ENCODE assay signal across 33 cellular contexts in the genomic region with DNA sequence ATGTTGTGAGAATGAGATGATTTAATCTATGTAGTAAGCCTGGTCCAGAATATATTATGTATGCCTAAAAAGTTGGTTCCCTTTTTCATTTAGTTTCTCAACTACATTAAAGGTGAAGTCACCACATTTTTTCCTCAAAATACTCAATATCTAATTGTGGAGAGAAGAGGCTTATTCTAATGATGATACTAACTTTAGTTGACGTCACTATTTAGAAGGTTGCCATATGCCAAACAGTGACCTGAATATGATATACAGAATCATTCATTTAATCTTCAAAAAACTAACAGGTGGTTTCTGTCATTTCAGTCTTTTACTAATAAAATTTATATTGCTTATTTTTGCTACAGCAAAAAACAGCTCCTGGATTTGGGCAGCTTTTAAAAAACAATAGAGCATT.
DNase-seq lines count a peak whose midpoint lies in the region; ATAC-seq, FAIRE-seq and TF ChIP-seq lines count a peak whose summit lies in the region.
"Had no signal": no experiment of that assay in that cellular context is flagged by ENCODE, and none has a peak within 500 bp of the region (broad histone marks: within the 10 kb centered on the region; RNA-seq: fewer than 3 reads in every experiment).

No MANE protein-coding gene starts in this region.

- no peak overlapping the region for H3K4me2 ChIP-seq in HepG2 (ENCODE audit: low read depth, low read length)
- no peak overlapping the region for H3K4me2 ChIP-seq in GM12878 (ENCODE audit: control insufficient read depth, insufficient read depth)
- H3K4me2 ChIP-seq: A549; BLaER1; BLaER1 treated with 17β-estradiol and CSF1 and Interleukin-3, amounts not matched to agents 10 nM and 100 nM had no signal

- H3K9me3 ChIP-seq in HepG2 (ENCODE audit: low read length) (no peaks in the 10 kb centered on the region), right lobe of liver (no peaks in the 10 kb centered on the region), HEK293 (ENCODE audit: control insufficient read depth, insufficient read depth, low read depth, low read length) (no peaks in the 10 kb centered on the region), GM12878 (replicated peaks; ENCODE audit: control insufficient read depth, insufficient read depth, low read length) (no peaks in the 10 kb centered on the region), testis (no peaks in the 10 kb centered on the region)
- H3K9me3 ChIP-seq: A549, BE2C, Caco-2 had no signal

- H3K79me2 ChIP-seq in HepG2 (ENCODE audit: insufficient read depth, low read length): no peaks in the 10 kb centered on the region
- H3K79me2 ChIP-seq in GM12878 (ENCODE audit: control insufficient read depth, insufficient read depth, low read length): no peaks in the 10 kb centered on the region

- TF ChIP-seq CTCF in HepG2 (CRISPR knock-in tag; IDR thresholded peaks at IDR 0.05) (no peak), right lobe of liver (IDR thresholded peaks at IDR 0.05) (no peak), HEK293 (tag by site-specific recombination; IDR thresholded peaks at IDR 0.05) (no peak), GM12878 (IDR thresholded peaks at IDR 0.05 in 2 of 3, conservative IDR thresholded peaks at IDR 0.05 in 1 of 3; ENCODE audit: control insufficient read depth in 2 of 3, extremely low read depth in 1 of 3, insufficient read depth in 1 of 3, low read depth in 3 of 3, low read length in 3 of 3) (no peak), testis (IDR thresholded peaks at IDR 0.05) (no peak)

- H3K9ac ChIP-seq in HepG2 (ENCODE audit: insufficient read depth, low read depth, low read length): no peak overlapping the region
- no peak overlapping the region for H3K9ac ChIP-seq in GM12878 (ENCODE audit: control insufficient read depth, insufficient read depth, low read length)
- H3K9ac ChIP-seq: BLaER1; BLaER1 treated with 17β-estradiol and CSF1 and Interleukin-3, amounts not matched to agents 10 nM and 100 nM had no signal

- H3K27ac ChIP-seq in HepG2 (ENCODE audit: extremely low read length, insufficient read depth, low read length) (no peak overlapping the region), right lobe of liver (no peak overlapping the region), HEK293 (ENCODE audit: extremely low read depth, low read depth, low read length) (no peak overlapping the region), GM12878 (ENCODE audit: control insufficient read depth, insufficient read depth) (no peak overlapping the region), testis (no peak overlapping the region)
- H3K27ac ChIP-seq: 22Rv1; A549; BLaER1; BLaER1 treated with 17β-estradiol and CSF1 and Interleukin-3, amounts not matched to agents 10 nM and 100 nM; C4-2B had no signal

- intact Hi-C loops in HepG2 (cut with micrococcal nuclease; ENCODE audit: unreplicated experiment) (no loop called here), right lobe of liver (cut with DNase I) (no loop called here), GM12878 (cut with micrococcal nuclease; ENCODE audit: unreplicated experiment) (no loop called here), testis (cut with DNase I; ENCODE audit: low total_unique reads) (no loop called here)

- POLR2A ChIA-PET in HepG2 (lab: Yijun Ruan, JAX) (no interaction called here), HEK293 (lab: Yijun Ruan, JAX) (no interaction called here), GM12878 (lab: Charles Lee) (no interaction called here)

- TF ChIP-seq RAD21 in HepG2 (CRISPR knock-in tag; IDR thresholded peaks at IDR 0.05) (no peak), GM12878 (IDR thresholded peaks at IDR 0.05; ENCODE audit: insufficient read depth, low read depth, low read length) (no peak)

- SMC1A ChIA-PET in GM12878 (lab: Charles Lee; ENCODE audit: uncharacterized antibody, unreplicated experiment): interaction anchor here (0.9 to 1.3 kb wide), 4 partner anchors 8 to 21 kb away, joined by 3 to 5 read pairs (median 4); no protein-coding TSS in a partner anchor

- DNase-seq in HepG2 (ENCODE audit: low spot score) (no peak), right lobe of liver (no peak), GM12878 (ENCODE audit: low read depth, low spot score) (no peak), testis (no peak)
- DNase-seq: 8988T; ACHN; AML-193; BE2C; C1 segment of cervical spinal cord; Caco-2; Calu3; CD4-positive, alpha-beta memory T cell; CD4-positive, alpha-beta T cell; CD4-positive, CD25-positive, alpha-beta regulatory T cell; CD8-positive, alpha-beta memory T cell; CD8-positive, alpha-beta T cell; COR-L47; DMS 273 treated with DMSO at 0.1 percent for 48 hours; DMS153; DMS53; DMS79; DMS79 treated with DMSO at 0.1 percent for 48 hours; DND-41; EL had no signal

- no peak for ATAC-seq in HepG2
- no peak for ATAC-seq in right lobe of liver
- ATAC-seq in GM12878: no peak
- no peak for ATAC-seq in GM18519 (IDR thresholded peaks at IDR 0.05; ENCODE audit: low FRiP score, unreplicated experiment)
- ATAC-seq: A549; CD8-positive, alpha-beta T cell had no signal

- RAD21 ChIA-PET in GM12878 (lab: Charles Lee; ENCODE audit: unreplicated experiment): interaction anchor here (0.8 kb wide), 1 partner anchor 350 kb away, joined by 3 read pairs; no protein-coding TSS in a partner anchor

- no peak overlapping the region for H3K4me3 ChIP-seq in HepG2 (replicated peaks in 1 of 3; ENCODE audit: insufficient read depth in 1 of 3, low read depth in 2 of 3, low read length in 3 of 3)
- no peak overlapping the region for H3K4me3 ChIP-seq in right lobe of liver
- H3K4me3 ChIP-seq in HEK293 (ENCODE audit: low read depth, low read length): no peak overlapping the region
- H3K4me3 ChIP-seq in GM12878: no peak overlapping the region
- H3K4me3 ChIP-seq in testis: no peak overlapping the region
- H3K4me3 ChIP-seq: A549; BLaER1; BLaER1 treated with 17β-estradiol and CSF1 and Interleukin-3, amounts not matched to agents 10 nM and 100 nM had no signal

- in situ Hi-C loops in HepG2 (cut with HindIII; ENCODE audit: extremely low pct_ligation_motif_present, low pct_unique_long_range_greater_than_20kb) (no loop called here), GM12878 (cut with MboI) (no loop called here)

- H3K27me3 ChIP-seq in HepG2 (ENCODE audit: control insufficient read depth in 1 of 2, insufficient read depth in 2 of 2, low read length in 2 of 2) (no peaks in the 10 kb centered on the region), right lobe of liver (no peaks in the 10 kb centered on the region), GM12878 (replicated peaks in 1 of 2; ENCODE audit: control insufficient read depth in 2 of 2, insufficient read depth in 2 of 2, low read length in 1 of 2) (no peaks in the 10 kb centered on the region), testis (no peaks in the 10 kb centered on the region)
- H3K27me3 ChIP-seq: BE2C; BLaER1; BLaER1 treated with 17β-estradiol and CSF1 and Interleukin-3, amounts not matched to agents 10 nM and 100 nM had no signal

- 0% methylated on average over 1 of the region's 1 CpG for WGBS in HepG2 (ENCODE audit: low lambda C conversion rate)
- whole genome bisulfite sequencing in right lobe of liver (ENCODE audit: insufficient coverage, low coverage, low lambda C conversion rate, missing lambda C conversion rate): 44% methylated on average over 1 of the region's 1 CpG
- WGBS in GM12878 (ENCODE audit: insufficient coverage, insufficient replicate concordance, low lambda C conversion rate, missing lambda C conversion rate): 33% methylated on average over 1 of the region's 1 CpG
- WGBS in testis, 2 donors: 82 to 84% methylated on average over 1 of the region's 1 CpG

- CTCF ChIA-PET in HepG2 (lab: Yijun Ruan, JAX; ENCODE audit: low intra/inter-chr PET ratio, low total read pairs): no interaction called here
- CTCF ChIA-PET in HEK293 (lab: Yijun Ruan, JAX): no interaction called here
- CTCF ChIA-PET in GM12878 (lab: Yijun Ruan, JAX): no interaction called here

- TF ChIP-seq POLR2A in HepG2 (IDR thresholded peaks at IDR 0.05; ENCODE audit: insufficient read depth in 1 of 2, low read depth in 2 of 2, low read length in 2 of 2) (no peak), right lobe of liver (IDR thresholded peaks at IDR 0.05) (no peak), GM12878 (IDR thresholded peaks at IDR 0.05; ENCODE audit: low read depth, low read length) (no peak), testis (IDR thresholded peaks at IDR 0.05) (no peak)

- TF ChIP-seq EP300 in HepG2 (IDR thresholded peaks at IDR 0.05; ENCODE audit: low read depth in 2 of 2, low read length in 2 of 2): no peak
- no peak for TF ChIP-seq EP300 in HepG2 (CRISPR knock-in tag; IDR thresholded peaks at IDR 0.05; ENCODE audit: borderline replicate concordance)
- no peak for TF ChIP-seq EP300 in GM12878 (IDR thresholded peaks at IDR 0.05; ENCODE audit: borderline replicate concordance in 1 of 2, control insufficient read depth in 1 of 2, low read depth in 2 of 2, low read length in 2 of 2)

- no peaks in the 10 kb centered on the region for H3K4me1 ChIP-seq in HepG2 (ENCODE audit: insufficient read depth, low read length)
- H3K4me1 ChIP-seq in right lobe of liver: no peaks in the 10 kb centered on the region
- no peaks in the 10 kb centered on the region for H3K4me1 ChIP-seq in HEK293 (ENCODE audit: control insufficient read depth, insufficient read depth, low read length)
- no peaks in the 10 kb centered on the region for H3K4me1 ChIP-seq in GM12878 (ENCODE audit: control insufficient read depth, insufficient read depth, low read length)
- H3K4me1 ChIP-seq in testis: no peaks in the 10 kb centered on the region
- H3K4me1 ChIP-seq: A549, BE2C, Caco-2 had no signal

- BruUV-seq in HepG2 (replicated peaks; lab: Mats Ljungman, UMichigan) (no TSS peak), GM12878 (replicated peaks; lab: Mats Ljungman, UMichigan) (no TSS peak)

- H4K20me1 ChIP-seq in HepG2 (ENCODE audit: insufficient read depth, low read length) (no peaks in the 10 kb centered on the region), GM12878 (ENCODE audit: control insufficient read depth, insufficient read depth) (no peaks in the 10 kb centered on the region)
- H4K20me1 ChIP-seq: BLaER1; BLaER1 treated with 17β-estradiol and CSF1 and Interleukin-3, amounts not matched to agents 10 nM and 100 nM had no signal

- H3K36me3 ChIP-seq in HepG2 (replicated peaks in 1 of 2; ENCODE audit: control insufficient read depth in 1 of 2, insufficient read depth in 2 of 2, low read length in 2 of 2) (no peaks in the 10 kb centered on the region), right lobe of liver (no peaks in the 10 kb centered on the region), HEK293 (ENCODE audit: control insufficient read depth in 2 of 2, insufficient read depth in 1 of 2, low read length in 2 of 2) (no peaks in the 10 kb centered on the region), GM12878 (ENCODE audit: control insufficient read depth in 2 of 2, insufficient read depth in 2 of 2, low read length in 1 of 2) (no peaks in the 10 kb centered on the region), testis (ENCODE audit: low read depth, missing control alignments) (no peaks in the 10 kb centered on the region)
- H3K36me3 ChIP-seq: BE2C; BLaER1; BLaER1 treated with 17β-estradiol and CSF1 and Interleukin-3, amounts not matched to agents 10 nM and 100 nM had no signal

- FAIRE-seq in HepG2 (lab: Jason Lieb, UNC): no peak
- FAIRE-seq in GM12878 (lab: Jason Lieb, UNC): no peak
- FAIRE-seq: A204.1, A549, D721Med had no signal

- H2AFZ ChIP-seq in HepG2 (ENCODE audit: low read length): no peak overlapping the region
- H2AFZ ChIP-seq in GM12878 (ENCODE audit: control insufficient read depth, low read depth, low read length): no peak overlapping the region

TF ChIP-seq in GM12878, 131 proteins besides CTCF, POLR2A, EP300 and RAD21 (continues in another document):
- TF ChIP-seq TBL1XR1 (IDR thresholded peaks at IDR 0.05; ENCODE audit: low read depth, low read length): no peak

Comparison
In these comparisons a context has a peak if more than half of its experiments do, and no peak if none do; other contexts are left out.
1. Of the 63 proteins assayed by ChIP-seq in both HepG2 and HEK293: peak only in HepG2: none; only in HEK293: ATF2; in both: none; in neither: 62.